13 cellular contexts compared by ENCODE assay signal in genomic region chr14:90871605-90872233, GRCh38. TPM values are rescaled to one million over a fixed set of nuclear protein-coding genes. Genes with fewer than 3 reads are reported as not detected.
A peak's percentile ranks its signal among the peaks of the same experiment; 100 is the strongest.
DNase-seq lines count a peak whose midpoint lies in the region; ATAC-seq, FAIRE-seq and TF ChIP-seq lines count a peak whose summit lies in the region.
"Had no signal": no experiment of that assay in that cellular context is flagged by ENCODE, and none has a peak within 500 bp of the region (broad histone marks: within the 10 kb centered on the region; RNA-seq: fewer than 3 reads in every experiment).

No MANE protein-coding gene starts in this region.

- H3K4me1 Mint-ChIP-seq in brain = peaks cover 42% of the 10 kb centered on the region

- H3K27ac ChIP-seq in left lung = no peak overlapping the region
- H3K27ac ChIP-seq: cardiac muscle cell had no signal

- peaks cover 0 to 25% of the 10 kb centered on the region in 2 donors for H3K36me3 ChIP-seq in left lung
- H3K36me3 ChIP-seq: cardiac muscle cell had no signal

- peak; percentile 40 for ATAC-seq in left lung
- no peak for ATAC-seq in GM18505 (IDR thresholded peaks at IDR 0.05; ENCODE audit: unreplicated experiment)

- TF ChIP-seq CTCF in LNCaP clone FGC (IDR thresholded peaks at IDR 0.05; ENCODE audit: control insufficient read depth, extremely low read depth, insufficient read depth) (no peak), brain (conservative IDR thresholded peaks at IDR 0.05) (no peak), left lung (IDR thresholded peaks at IDR 0.05) (no peak), D721Med (IDR thresholded peaks at IDR 0.05; ENCODE audit: insufficient read depth, missing control alignments) (no peak)

- H3K9me3 Mint-ChIP-seq in brain = peaks cover 0 to 3% (median 1%) of the 10 kb centered on the region in 5 experiments

- no peak for FAIRE-seq in D721Med (lab: Jason Lieb, UNC)

- H3K36me3 Mint-ChIP-seq in brain = peaks cover 34% of the 10 kb centered on the region

- H3K4me3 ChIP-seq in LNCaP clone FGC (ENCODE audit: low read depth, low read length) (no peak overlapping the region), left lung (no peak overlapping the region)
- H3K4me3 ChIP-seq: cardiac muscle cell had no signal

- no peaks in the 10 kb centered on the region for H3K27me3 ChIP-seq in left lung
- H3K27me3 ChIP-seq: cardiac muscle cell had no signal

- no peak for TF ChIP-seq POLR2A in GM18505 (IDR thresholded peaks at IDR 0.05; ENCODE audit: borderline replicate concordance, extremely low read depth, insufficient read depth, insufficient read length)

- DNase-seq in EH (ENCODE audit: low read depth) (peak; percentile 27), LNCaP clone FGC (ENCODE audit: low read depth) (peak; percentile 55), left lung (no peak), D721Med (ENCODE audit: insufficient read length, low spot score) (no peak), UCSD-AML1 (lab: John Stamatoyannopoulos, UW; ENCODE audit: unreplicated experiment) (no peak), nucleus accumbens (lab: John Stamatoyannopoulos, UW) (no peak)
- DNase-seq: head of caudate nucleus; NCI-H748 treated with DMSO at 0.1 percent for 48 hours; stimulated activated CD4-positive, alpha-beta T cell treated with anti-CD3 and anti-CD28 coated beads, Interleukin-12 subunit alpha, Interleukin-12 subunit beta, amount 100 ng/mL, for 4 hours; T-helper 1 cell had no signal

- H3K9me3 ChIP-seq in left lung = no peaks in the 10 kb centered on the region

- H3K27me3 Mint-ChIP-seq in brain = peaks cover 3% of the 10 kb centered on the region

- peak overlapping the region in 1 of 5 experiments; percentile 66 for H3K4me3 Mint-ChIP-seq in brain

- peak overlapping the region in 3 of 5 experiments; percentile 73 to 91 (median 79) for H3K27ac Mint-ChIP-seq in brain

- intact Hi-C loops in left lung (cut with DNase I) = no loop called here

- H3K4me1 ChIP-seq in left lung = no peaks in the 10 kb centered on the region

RNA-seq across cellular contexts. Expression of gene TTC7B, which starts 55.5 kb away (rescaled TPM):
- 63.5 TPM for polyA plus RNA-seq in brain (ENCODE audit: insufficient read depth, low read depth, low replicate concordance)
- 10 to 100 TPM; 26.8 to 33.1 TPM for total RNA-seq in left lung

Comparison
In these comparisons a context has a peak if more than half of its experiments do, and no peak if none do; other contexts are left out.
1. DNase-seq: peak in EH (single experiment) and LNCaP clone FGC (single experiment); none in left lung (0 of 2), D721Med (single experiment), UCSD-AML1 (single experiment) and nucleus accumbens (0 of 56).